Comparison of ENCODE assay signal across 8 cellular contexts in genomic region chr14:68979021-68979721, GRCh38. TPM values are rescaled to one million over a fixed set of nuclear protein-coding genes. Genes with fewer than 3 reads are reported as not detected.
DNase-seq lines count a peak whose midpoint lies in the region; ATAC-seq, FAIRE-seq and TF ChIP-seq lines count a peak whose summit lies in the region.

Gene ACTN1 (minus strand): TSS chr14:68979302. CDS start chr14:68979056, 246 bp downstream.

- TF ChIP-seq EP300 in stomach (IDR thresholded peaks at IDR 0.05): no peak

- FAIRE-seq in GM12891 (lab: Jason Lieb, UNC): no peak

- peak within 1 kb of the TSS; percentile 45; the same call in 1 of the 2 replicates for H3K4me2 ChIP-seq in MM.1S (ENCODE audit: low read depth, low read length)

- H3K4me3 Mint-ChIP-seq in natural killer cell: peak within 1 kb of the TSS; percentile 91

- H3K79me2 ChIP-seq in MM.1S (ENCODE audit: low read length): no peaks in the 10 kb centered on the region

- no peaks in the 10 kb centered on the region for H3K4me1 ChIP-seq in MM.1S (ENCODE audit: low read length)
- H3K4me1 ChIP-seq in SJCRH30: peaks cover 11% of the 10 kb centered on the region
- peaks cover 41 to 52% (median 49%) of the 10 kb centered on the region in 4 donors for H3K4me1 ChIP-seq in stomach

- H3K36me3 Mint-ChIP-seq in natural killer cell: no peaks in the 10 kb centered on the region

- no peak within 1 kb of the TSS for H3K9ac ChIP-seq in MM.1S (ENCODE audit: low read length)

- no peaks in the 10 kb centered on the region for H3K9me3 Mint-ChIP-seq in natural killer cell

- peaks cover 0 to 9% of the 10 kb centered on the region in 2 donors for H3K27me3 Mint-ChIP-seq in natural killer cell (ENCODE audit: low read depth in 2 of 2)

- 0 out of 2 replicates have a peak within 1 kb of the TSS, but pooled peaks have one; percentile 23 for H2AFZ ChIP-seq in MM.1S (ENCODE audit: low read length)

- TF ChIP-seq POLR2A in GM12891 (IDR thresholded peaks at IDR 0.05; ENCODE audit: low read depth, low read length) (no peak), stomach (IDR thresholded peaks at IDR 0.05) (peak in 2 of 4 donors; percentile 24 to 54)

- peak within 1 kb of the TSS in 1 of 2 donors; percentile 66 for H3K27ac Mint-ChIP-seq in natural killer cell

- H3K9me2 ChIP-seq in MM.1S (replicated peaks; ENCODE audit: insufficient read depth, low read length): no peaks in the 10 kb centered on the region

- intact Hi-C loops in natural killer cell (cut with micrococcal nuclease): no loop called here
- intact Hi-C loops in stomach (cut with DNase I; ENCODE audit: low total_unique reads): no loop called here

- H3K27ac ChIP-seq in MM.1S (ENCODE audit: low read length) (no peak within 1 kb of the TSS), SJCRH30 (peak within 1 kb of the TSS; percentile 79), stomach (peak within 1 kb of the TSS; percentile 94 to 98 (median 97))

- no peak for TF ChIP-seq CTCF in MM.1S (IDR thresholded peaks at IDR 0.05; ENCODE audit: low read length)
- no peak for TF ChIP-seq CTCF in natural killer cell (IDR thresholded peaks at IDR 0.05)
- TF ChIP-seq CTCF in stomach (IDR thresholded peaks at IDR 0.05): peak in 1 of 7 experiments; percentile 0

- H3K36me3 ChIP-seq in MM.1S (replicated peaks; ENCODE audit: insufficient read depth, low read length) (no peaks in the 10 kb centered on the region), SJCRH30 (peaks cover 18% of the 10 kb centered on the region), stomach (peaks cover 0 to 9% (median 3%) of the 10 kb centered on the region in 4 donors)

- DNase-seq in GM12891 (ENCODE audit: insufficient read length, low spot score) (peak; percentile 54), MM.1S (peak; percentile 41), SJCRH30 (peak; percentile 95 to 97), fibroblast of the conjunctiva (ENCODE audit: low read depth) (peak; percentile 93), natural killer cell (peak; percentile 28), stomach (peak; percentile 94), GM19240 (ENCODE audit: insufficient read length, low spot score) (no peak)
- peak; percentile 18 to 56 (median 28) for DNase-seq in activated naive CD4-positive, alpha-beta T cell (lab: John Stamatoyannopoulos, UW)

- H3K9me3 ChIP-seq in MM.1S (replicated peaks; ENCODE audit: insufficient read depth, low read length) (no peaks in the 10 kb centered on the region), SJCRH30 (replicated peaks) (no peaks in the 10 kb centered on the region), stomach (no peaks in the 10 kb centered on the region)

- peaks cover 33 to 36% of the 10 kb centered on the region in 2 donors for H3K4me1 Mint-ChIP-seq in natural killer cell

- H3K4me3 ChIP-seq in MM.1S (ENCODE audit: low read length) (peak within 1 kb of the TSS; percentile 50), SJCRH30 (peak within 1 kb of the TSS; percentile 81), stomach (peak within 1 kb of the TSS; percentile 69 to 91 (median 84))

- peak; percentile 54 to 60 (median 54) for ATAC-seq in natural killer cell

- no peaks in the 10 kb centered on the region for H4K20me1 ChIP-seq in MM.1S (ENCODE audit: insufficient read depth, low read length)

- 0 to 1% (median 0%) methylated on average over 18 to 68 of the region's 68 CpGs for WGBS in stomach, 5 donors

- H3K27me3 ChIP-seq in MM.1S (replicated peaks; ENCODE audit: insufficient read depth, low read length) (no peaks in the 10 kb centered on the region), SJCRH30 (no peaks in the 10 kb centered on the region), stomach (no peaks in the 10 kb centered on the region)

- no peaks in the 10 kb centered on the region for H3F3A ChIP-seq in MM.1S (ENCODE audit: insufficient read depth, low read length)

TF ChIP-seq in GM12891, 5 proteins besides CTCF, POLR2A, EP300 and RAD21:
- no peak for TF ChIP-seq TAF1 (IDR thresholded peaks at IDR 0.05; ENCODE audit: low read depth, low read length)
- TF ChIP-seq PAX5 (IDR thresholded peaks at IDR 0.05; ENCODE audit: insufficient read depth, low read length, severe bottlenecking): no peak
- no peak for TF ChIP-seq SPI1 (IDR thresholded peaks at IDR 0.05; ENCODE audit: low read depth, low read length)
TF ChIP-seq in GM12891: peak in this region for 0.

RNA-seq across cellular contexts. Expression of gene ACTN1, which starts in this region (rescaled TPM):
- polyA plus RNA-seq in GM12891 (2012; ENCODE audit: low read depth, missing spikeins): 1.3 TPM
- 101 and 104 TPM in 2 replicates for total RNA-seq in SJCRH30 (2014; rRNA removed; shearing (Covaris generic))
- total RNA-seq in natural killer cell (10 to 100 TPM; 14.9 to 39.5 (median 19.6) TPM), stomach (100 to 1,000 TPM; 191 to 504 (median 237) TPM)
- polyA plus RNA-seq in stomach: 10 to 100 TPM; 25.7 to 87.7 (median 43.6) TPM
